Comparison of ENCODE assay signal across 32 cellular contexts in the genomic region with DNA sequence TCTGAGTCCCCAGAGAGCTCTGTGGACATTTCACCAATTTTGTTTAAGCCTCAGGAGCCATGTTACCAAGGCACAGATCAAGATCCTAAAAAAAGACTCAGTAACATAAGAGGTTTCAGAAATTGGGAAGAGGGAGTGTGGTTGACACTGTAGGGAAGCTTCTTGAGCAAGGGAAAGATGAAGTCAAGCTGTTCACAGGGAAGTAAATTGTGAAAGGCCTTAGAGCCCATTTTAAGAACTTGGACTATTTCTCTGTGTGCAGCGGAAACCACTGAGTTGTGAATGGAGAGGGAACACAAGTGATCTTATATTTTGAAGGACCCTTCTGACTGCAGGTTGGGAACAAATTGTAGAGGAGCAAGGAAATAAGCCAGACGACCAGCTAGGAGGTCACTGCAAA. TPM values are rescaled to one million over a fixed set of nuclear protein-coding genes. Genes with fewer than 3 reads are reported as not detected.
DNase-seq lines count a peak whose midpoint lies in the region; ATAC-seq, FAIRE-seq and TF ChIP-seq lines count a peak whose summit lies in the region.
"Had no signal": no experiment of that assay in that cellular context is flagged by ENCODE, and none has a peak within 500 bp of the region (broad histone marks: within the 10 kb centered on the region; RNA-seq: fewer than 3 reads in every experiment).

No MANE protein-coding gene starts in this region.

- no peak for TF ChIP-seq RAD21 in HepG2 (CRISPR knock-in tag; IDR thresholded peaks at IDR 0.05)

- no peaks in the 10 kb centered on the region for H3K9me3 ChIP-seq in right lobe of liver
- no peaks in the 10 kb centered on the region for H3K9me3 ChIP-seq in HepG2 (ENCODE audit: low read length)
- no peaks in the 10 kb centered on the region for H3K9me3 ChIP-seq in lower lobe of right lung
- H3K9me3 ChIP-seq in vagina, result no peaks in the 10 kb centered on the region
- H3K9me3 ChIP-seq: A549, heart right ventricle, SK-N-SH had no signal

- POLR2A ChIA-PET in HepG2 (lab: Yijun Ruan, JAX), result interaction anchor here (0.9 kb wide), 1 partner anchor 28 kb away, joined by 3 read pairs; no protein-coding TSS in a partner anchor

- H3K4me3 ChIP-seq in right lobe of liver (no peak overlapping the region), HepG2 (replicated peaks in 1 of 3; ENCODE audit: insufficient read depth in 1 of 3, low read depth in 2 of 3, low read length in 3 of 3) (no peak overlapping the region), lower lobe of right lung (no peak overlapping the region), vagina (no peak overlapping the region)
- H3K4me3 ChIP-seq: A549, heart right ventricle had no signal

- 47% methylated on average over 2 of the region's 2 CpGs for WGBS in right lobe of liver (ENCODE audit: insufficient coverage, low coverage, low lambda C conversion rate, missing lambda C conversion rate)
- WGBS in HepG2 (ENCODE audit: low lambda C conversion rate), result 52% methylated on average over 2 of the region's 2 CpGs

- no peak overlapping the region for H3K9ac ChIP-seq in HepG2 (ENCODE audit: insufficient read depth, low read depth, low read length)
- H3K9ac ChIP-seq: SK-N-SH had no signal

- H3K9me3 Mint-ChIP-seq in activated naive CD8-positive, alpha-beta T cell treated with anti-CD3 and anti-CD28 coated beads for 36 hours, result no peaks in the 10 kb centered on the region

- no peaks in the 10 kb centered on the region for H3K36me3 ChIP-seq in right lobe of liver
- no peaks in the 10 kb centered on the region for H3K36me3 ChIP-seq in HepG2 (replicated peaks in 1 of 2; ENCODE audit: control insufficient read depth in 1 of 2, insufficient read depth in 2 of 2, low read length in 2 of 2)
- no peaks in the 10 kb centered on the region for H3K36me3 ChIP-seq in lower lobe of right lung
- H3K36me3 ChIP-seq in vagina, result no peaks in the 10 kb centered on the region
- H3K36me3 ChIP-seq: heart right ventricle had no signal

- H3K27ac ChIP-seq in right lobe of liver (no peak overlapping the region), HepG2 (ENCODE audit: extremely low read length, insufficient read depth, low read length) (no peak overlapping the region), lower lobe of right lung (no peak overlapping the region), vagina (no peak overlapping the region)
- H3K27ac ChIP-seq: A549 had no signal

- H3K4me1 ChIP-seq in right lobe of liver (peaks cover 0 to 16% (median 2%) of the 10 kb centered on the region in 4 donors), HepG2 (ENCODE audit: insufficient read depth, low read length) (peaks cover 43% of the 10 kb centered on the region), lower lobe of right lung (peaks cover 30% of the 10 kb centered on the region), vagina (no peaks in the 10 kb centered on the region)

- in situ Hi-C loops in HepG2 (cut with HindIII; ENCODE audit: extremely low pct_ligation_motif_present, low pct_unique_long_range_greater_than_20kb), result no loop called here

- ATAC-seq in right lobe of liver (peak; percentile 10 to 24 (median 14)), HepG2 (no peak), lower lobe of right lung (peak; percentile 80 to 84), HG03196 (IDR thresholded peaks at IDR 0.05; ENCODE audit: unreplicated experiment) (no peak)
- ATAC-seq: A549; activated CD4-positive, alpha-beta T cell treated with anti-CD3 and anti-CD28 coated beads for 36 hours; activated CD8-positive, alpha-beta T cell treated with anti-CD3 and anti-CD28 coated beads, Interleukin-2, amount 10 ng/mL, durations not matched to agents 7 days and 5 days had no signal

- H3K4me2 ChIP-seq in HepG2 (ENCODE audit: low read depth, low read length), result no peak overlapping the region
- H3K4me2 ChIP-seq: A549, SK-N-SH had no signal

- no peak for TF ChIP-seq CTCF in right lobe of liver (IDR thresholded peaks at IDR 0.05)
- no peak for TF ChIP-seq CTCF in HepG2 (CRISPR knock-in tag; IDR thresholded peaks at IDR 0.05)
- TF ChIP-seq CTCF in lower lobe of right lung (IDR thresholded peaks at IDR 0.05), result no peak
- TF ChIP-seq CTCF in vagina (IDR thresholded peaks at IDR 0.05), result no peak

- no peaks in the 10 kb centered on the region for H4K20me1 ChIP-seq in HepG2 (ENCODE audit: insufficient read depth, low read length)

- no peak for DNase-seq in right lobe of liver
- DNase-seq in HepG2 (ENCODE audit: low spot score), result no peak
- DNase-seq in NOMO-1 treated with DMSO at 0.1 percent for 48 hours (lab: John Stamatoyannopoulos, UW; ENCODE audit: unreplicated experiment), result peak; percentile 41
- no peak for DNase-seq in lower lobe of right lung
- DNase-seq in activated naive CD8-positive, alpha-beta T cell treated with anti-CD3 and anti-CD28 coated beads for 36 hours, result no peak
- DNase-seq in iPS-NIHi11 (ENCODE audit: low spot score), result no peak
- no peak for DNase-seq in vagina (ENCODE audit: extremely low spot score in 2 of 2)
- DNase-seq: activated CD4-positive, alpha-beta T cell treated with anti-CD3 and anti-CD28 coated beads for 36 hours; activated CD8-positive, alpha-beta T cell treated with anti-CD3 and anti-CD28 coated beads, Interleukin-2, amount 10 ng/mL, durations not matched to agents 7 days and 5 days; activated effector memory CD4-positive, alpha-beta T cell treated with Interleukin-2 at 50 U/mL for 16 hours; central memory CD4-positive, alpha-beta T cell; DMS153; H7; heart right ventricle; KG1; mesenchymal stem cell; NCI-H1092; NCI-H187; NCI-H526; NK-92 treated with Interleukin-12 subunit alpha and Interleukin-12 subunit beta, amount 100 ng/mL, for 24 hours; RPMI8226; SK-N-SH; stimulated activated CD4-positive, alpha-beta T cell treated with anti-CD3 and anti-CD28 coated beads, Interleukin-15, amount 100 ng/mL, for 24 hours; stimulated activated naive CD4-positive, alpha-beta T cell had no signal

- H3K4me3 Mint-ChIP-seq in activated naive CD8-positive, alpha-beta T cell treated with anti-CD3 and anti-CD28 coated beads for 36 hours, result no peak overlapping the region
- H3K4me3 Mint-ChIP-seq: activated CD4-positive, alpha-beta T cell treated with anti-CD3 and anti-CD28 coated beads for 36 hours; activated CD8-positive, alpha-beta T cell treated with anti-CD3 and anti-CD28 coated beads, Interleukin-2, amount 10 ng/mL, durations not matched to agents 7 days and 5 days; B cell had no signal

- intact Hi-C loops in right lobe of liver (cut with DNase I) (no loop called here), HepG2 (cut with micrococcal nuclease; ENCODE audit: unreplicated experiment) (no loop called here), lower lobe of right lung (cut with DNase I) (no loop called here), vagina (cut with DNase I) (no loop called here)

- no peak for FAIRE-seq in HepG2 (lab: Jason Lieb, UNC)
- FAIRE-seq: A549, HTR-8/SVneo had no signal

- TF ChIP-seq POLR2A in right lobe of liver (IDR thresholded peaks at IDR 0.05), result no peak
- TF ChIP-seq POLR2A in HepG2 (IDR thresholded peaks at IDR 0.05; ENCODE audit: insufficient read depth in 1 of 2, low read depth in 2 of 2, low read length in 2 of 2), result no peak
- no peak for TF ChIP-seq POLR2A in vagina (IDR thresholded peaks at IDR 0.05)

- H3K27me3 ChIP-seq in right lobe of liver (no peaks in the 10 kb centered on the region), HepG2 (ENCODE audit: control insufficient read depth in 1 of 2, insufficient read depth in 2 of 2, low read length in 2 of 2) (no peaks in the 10 kb centered on the region), lower lobe of right lung (ENCODE audit: low read depth) (no peaks in the 10 kb centered on the region), vagina (no peaks in the 10 kb centered on the region)

- no peak overlapping the region for H3K27ac Mint-ChIP-seq in activated naive CD8-positive, alpha-beta T cell treated with anti-CD3 and anti-CD28 coated beads for 36 hours
- H3K27ac Mint-ChIP-seq: activated CD4-positive, alpha-beta T cell treated with anti-CD3 and anti-CD28 coated beads for 36 hours; B cell; progenitor cell of endocrine pancreas had no signal

- peaks cover 17% of the 10 kb centered on the region for H3K4me1 Mint-ChIP-seq in activated naive CD8-positive, alpha-beta T cell treated with anti-CD3 and anti-CD28 coated beads for 36 hours

- no peak overlapping the region for H2AFZ ChIP-seq in HepG2 (ENCODE audit: low read length)

- no peaks in the 10 kb centered on the region for H3K79me2 ChIP-seq in HepG2 (ENCODE audit: insufficient read depth, low read length)

- no peaks in the 10 kb centered on the region for H3K27me3 Mint-ChIP-seq in activated naive CD8-positive, alpha-beta T cell treated with anti-CD3 and anti-CD28 coated beads for 36 hours
- H3K27me3 Mint-ChIP-seq: activated CD4-positive, alpha-beta T cell treated with anti-CD3 and anti-CD28 coated beads for 36 hours; B cell; progenitor cell of endocrine pancreas had no signal

- H3K36me3 Mint-ChIP-seq in activated naive CD8-positive, alpha-beta T cell treated with anti-CD3 and anti-CD28 coated beads for 36 hours, result peaks cover 4% of the 10 kb centered on the region

- CTCF ChIA-PET in HepG2 (lab: Yijun Ruan, JAX; ENCODE audit: low intra/inter-chr PET ratio, low total read pairs), result no interaction called here

- BruUV-seq in HepG2 (replicated peaks; lab: Mats Ljungman, UMichigan), result no TSS peak

- no peak for TF ChIP-seq EP300 in HepG2 (IDR thresholded peaks at IDR 0.05; ENCODE audit: low read depth in 2 of 2, low read length in 2 of 2)
- TF ChIP-seq EP300 in HepG2 (CRISPR knock-in tag; IDR thresholded peaks at IDR 0.05; ENCODE audit: borderline replicate concordance), result no peak

RNA-seq across cellular contexts. Expression of a gene that starts 18.7 kb away (rescaled TPM):
- total RNA-seq in right lobe of liver, result 1 to 10 TPM in 4 of 6 experiments, under 1 TPM in 2; 0.26 to 6.9 (median 1.8) TPM
- total RNA-seq in HepG2 (2016; rRNA removed; fragmentation: Illumina TruSeq; extraction: Trizol), result 0.31 and 0.97 TPM in 2 replicates
- total RNA-seq in HepG2 (2016; cell fraction: cytosol; rRNA removed; fragmentation: Illumina TruSeq; extraction: Trizol; ENCODE audit: low read depth), result 0.30 and 0.44 TPM in 2 replicates
- 0.24 and 0.89 TPM in 2 replicates for total RNA-seq in HepG2 (2016; cell fraction: insoluble cytoplasmic fraction; rRNA removed; fragmentation: Illumina TruSeq; extraction: Trizol)
- total RNA-seq in HepG2 (2016; cell fraction: membrane; rRNA removed; fragmentation: Illumina TruSeq; extraction: Trizol), result 0.31 TPM in 1 of 2 replicates, not detected in the other
- total RNA-seq in HepG2 (2016; cell fraction: nucleus; rRNA removed; fragmentation: Illumina TruSeq; extraction: Trizol), result 0.53 TPM in 1 of 2 replicates, not detected in the other
- polyA plus RNA-seq in HepG2 (2011; rRNA removed), result 0.08 and 0.21 TPM in 2 replicates
- 0.25 and 0.49 TPM in 2 replicates for polyA plus RNA-seq in HepG2 (2011; cell fraction: cytosol; rRNA removed)
- polyA plus RNA-seq in HepG2 (2011; cell fraction: nucleus; rRNA removed), result not detected in 2 replicates
- polyA plus RNA-seq in HepG2 (2012), result not detected in 2 replicates
- polyA plus RNA-seq in HepG2 (2016; cell fraction: cytosol; fragmentation: Illumina TruSeq; extraction: Trizol; ENCODE audit: low read depth), result 0.27 and 0.36 TPM in 2 replicates
- 0.25 and 0.56 TPM in 2 replicates for polyA plus RNA-seq in HepG2 (2016; cell fraction: insoluble cytoplasmic fraction; fragmentation: Illumina TruSeq; extraction: Trizol; ENCODE audit: low read depth)
- 0.29 and 0.38 TPM in 2 replicates for polyA plus RNA-seq in HepG2 (2016; cell fraction: membrane; fragmentation: Illumina TruSeq; extraction: Trizol; ENCODE audit: low read depth)
- not detected in 2 replicates for polyA plus RNA-seq in HepG2 (2016; cell fraction: nucleus; fragmentation: Illumina TruSeq; extraction: Trizol; ENCODE audit: insufficient read depth, low read depth)
- polyA minus RNA-seq in HepG2 (2011; rRNA and poly(A)+ RNA removed; ENCODE audit: low replicate concordance), result 0.30 TPM in 1 of 2 replicates, not detected in the other
- polyA minus RNA-seq in HepG2 (2011; cell fraction: cytosol; rRNA and poly(A)+ RNA removed), result not detected in 2 replicates
- polyA minus RNA-seq in HepG2 (2011; cell fraction: nucleus; rRNA and poly(A)+ RNA removed), result not detected in 2 replicates
- 124 TPM for total RNA-seq in lower lobe of right lung
- total RNA-seq in activated naive CD8-positive, alpha-beta T cell treated with anti-CD3 and anti-CD28 coated beads for 36 hours, result 10 to 100 TPM; 91.4 to 94.3 TPM
- total RNA-seq in vagina, result 1.7 TPM
- total RNA-seq: fibroblast of villous mesenchyme, G401, H7, myocyte, progenitor cell of endocrine pancreas had no signal

RNA-seq across cellular contexts. Expression of a gene that starts 55.5 kb away (rescaled TPM):
- total RNA-seq in right lobe of liver, result 100 to 1,000 TPM in 5 of 6 experiments, 10 to 100 TPM in 1; 82.7 to 186 (median 158) TPM
- total RNA-seq in HepG2 (2016; rRNA removed; fragmentation: Illumina TruSeq; extraction: Trizol), result 37.0 and 52.4 TPM in 2 replicates
- total RNA-seq in HepG2 (2016; cell fraction: cytosol; rRNA removed; fragmentation: Illumina TruSeq; extraction: Trizol; ENCODE audit: low read depth), result 27.5 and 32.2 TPM in 2 replicates
- 35.9 and 52.4 TPM in 2 replicates for total RNA-seq in HepG2 (2016; cell fraction: insoluble cytoplasmic fraction; rRNA removed; fragmentation: Illumina TruSeq; extraction: Trizol)
- 35.1 and 35.8 TPM in 2 replicates for total RNA-seq in HepG2 (2016; cell fraction: membrane; rRNA removed; fragmentation: Illumina TruSeq; extraction: Trizol)
- total RNA-seq in HepG2 (2016; cell fraction: nucleus; rRNA removed; fragmentation: Illumina TruSeq; extraction: Trizol), result 20.8 and 21.2 TPM in 2 replicates
- 48.7 and 49.7 TPM in 2 replicates for polyA plus RNA-seq in HepG2 (2011; rRNA removed)
- polyA plus RNA-seq in HepG2 (2011; cell fraction: cytosol; rRNA removed), result 51.7 and 69.8 TPM in 2 replicates
- 17.3 and 18.6 TPM in 2 replicates for polyA plus RNA-seq in HepG2 (2011; cell fraction: nucleus; rRNA removed)
- polyA plus RNA-seq in HepG2 (2012), result 54.3 and 54.5 TPM in 2 replicates
- 37.9 and 57.9 TPM in 2 replicates for polyA plus RNA-seq in HepG2 (2016; cell fraction: cytosol; fragmentation: Illumina TruSeq; extraction: Trizol; ENCODE audit: low read depth)
- polyA plus RNA-seq in HepG2 (2016; cell fraction: insoluble cytoplasmic fraction; fragmentation: Illumina TruSeq; extraction: Trizol; ENCODE audit: low read depth), result 97.4 and 99.9 TPM in 2 replicates
- 50.6 and 54.6 TPM in 2 replicates for polyA plus RNA-seq in HepG2 (2016; cell fraction: membrane; fragmentation: Illumina TruSeq; extraction: Trizol; ENCODE audit: low read depth)
- polyA plus RNA-seq in HepG2 (2016; cell fraction: nucleus; fragmentation: Illumina TruSeq; extraction: Trizol; ENCODE audit: insufficient read depth, low read depth), result 42.9 and 44.8 TPM in 2 replicates
- 7.5 and 10.8 TPM in 2 replicates for polyA minus RNA-seq in HepG2 (2011; rRNA and poly(A)+ RNA removed; ENCODE audit: low replicate concordance)
- polyA minus RNA-seq in HepG2 (2011; cell fraction: cytosol; rRNA and poly(A)+ RNA removed), result 17.3 and 20.8 TPM in 2 replicates
- polyA minus RNA-seq in HepG2 (2011; cell fraction: nucleus; rRNA and poly(A)+ RNA removed), result 30.0 and 33.6 TPM in 2 replicates
- total RNA-seq in lower lobe of right lung, result 37.4 TPM
- 10 to 100 TPM; 33.3 to 33.7 TPM for total RNA-seq in activated naive CD8-positive, alpha-beta T cell treated with anti-CD3 and anti-CD28 coated beads for 36 hours
- 7.1 TPM for total RNA-seq in vagina

Comparison
In these comparisons a context has a peak if more than half of its experiments do, and no peak if none do; other contexts are left out.
1. ATAC-seq: peak in right lobe of liver (4 of 4) and lower lobe of right lung (2 of 2); none in HepG2 (single experiment) and HG03196 (single experiment).
2. RNA of a gene that starts 18.7 kb away (total RNA-seq): 124 TPM in lower lobe of right lung (single experiment) and 91.4 to 94.3 TPM in activated naive CD8-positive, alpha-beta T cell treated with anti-CD3 and anti-CD28 coated beads for 36 hours; 0.26 to 6.9 TPM in right lobe of liver, 1.7 TPM in vagina (single experiment) and 0.24 to 0.97 TPM in HepG2; every median in the first group is over 10 times any median in the second.